In the genomic region with DNA sequence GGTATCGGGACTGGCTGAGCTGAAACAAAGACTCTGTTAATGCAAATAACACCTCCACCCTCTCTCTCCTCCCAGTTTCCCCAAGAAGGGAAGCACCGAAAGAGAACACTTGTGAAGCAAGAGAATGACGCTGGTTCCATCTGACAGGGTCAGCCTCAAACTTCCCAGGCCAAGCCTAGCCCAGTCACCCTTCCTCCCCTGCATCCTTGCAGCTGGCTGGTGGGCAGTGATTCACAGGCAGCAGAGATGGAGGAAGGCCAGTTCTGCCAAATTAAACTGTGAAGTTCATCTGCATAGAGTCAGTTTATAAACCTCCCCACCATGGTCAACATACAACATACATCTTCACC, we compare ENCODE assay signal across 18 cellular contexts. TPM values are rescaled to one million over a fixed set of nuclear protein-coding genes. Genes with fewer than 3 reads are reported as not detected.
DNase-seq lines count a peak whose midpoint lies in the region; ATAC-seq and TF ChIP-seq lines count a peak whose summit lies in the region.
"Had no signal": no experiment of that assay in that cellular context is flagged by ENCODE, and none has a peak within 500 bp of the region (broad histone marks: within the 10 kb centered on the region; RNA-seq: fewer than 3 reads in every experiment).

No MANE protein-coding gene starts in this region.

- H3K9me3 Mint-ChIP-seq in stimulated activated naive CD8-positive, alpha-beta T cell treated with anti-CD3 and anti-CD28 coated beads, Interleukin-15, amount 100 ng/mL, for 72 hours, result no peaks in the 10 kb centered on the region
- H3K9me3 Mint-ChIP-seq: effector memory CD8-positive, alpha-beta T cell had no signal

- H3K9ac ChIP-seq in HUES48 (ENCODE audit: low read depth, low read length), result no peak overlapping the region

- H3K36me3 ChIP-seq in HUES48 (ENCODE audit: control insufficient read depth, insufficient read depth, low read length) (no peaks in the 10 kb centered on the region), right atrium auricular region (no peaks in the 10 kb centered on the region)
- H3K36me3 ChIP-seq: uterus had no signal

- H3K4me3 ChIP-seq in HUES48 (ENCODE audit: low read depth, low read length), result no peak overlapping the region
- H3K4me3 ChIP-seq in dorsolateral prefrontal cortex, result peak overlapping the region in 15 of 59 donors; percentile 14 to 59 (median 38)
- no peak overlapping the region for H3K4me3 ChIP-seq in right atrium auricular region

- peaks cover 1% of the 10 kb centered on the region for H3K27me3 Mint-ChIP-seq in stimulated activated naive CD8-positive, alpha-beta T cell treated with anti-CD3 and anti-CD28 coated beads, Interleukin-15, amount 100 ng/mL, for 72 hours

- DNase-seq in dorsolateral prefrontal cortex (peak in 4 of 10 donors; percentile 32 to 56 (median 44)), right atrium auricular region (ENCODE audit: low spot score) (peak; percentile 82), putamen (ENCODE audit: low spot score) (peak; percentile 50), T-helper 2 cell (no peak), activated T-cell treated with anti-CD3 and anti-CD28 coated beads for 4 hours (no peak)
- no peak for DNase-seq in stimulated activated naive CD8-positive, alpha-beta T cell treated with anti-CD3 and anti-CD28 coated beads, Interleukin-15, amount 100 ng/mL, for 72 hours
- DNase-seq: activated CD4-positive, CD25-positive, alpha-beta regulatory T cell; activated gamma-delta T cell; effector memory CD8-positive, alpha-beta T cell; kidney glomerular epithelial cell; naive B cell; NCI-H82; stimulated activated CD4-positive, alpha-beta T cell treated with anti-CD3 and anti-CD28 coated beads, Interleukin-4, amount 100 ng/mL, for 24 hours; uterus had no signal

- H3K27ac Mint-ChIP-seq in stimulated activated naive CD8-positive, alpha-beta T cell treated with anti-CD3 and anti-CD28 coated beads, Interleukin-15, amount 100 ng/mL, for 72 hours, result no peak overlapping the region
- H3K27ac Mint-ChIP-seq: effector memory CD8-positive, alpha-beta T cell had no signal

- no peaks in the 10 kb centered on the region; the same call in 1 of the 2 replicates for H3K27me3 ChIP-seq in HUES48 (ENCODE audit: control insufficient read depth, insufficient read depth, low read length)
- H3K27me3 ChIP-seq in dorsolateral prefrontal cortex, result no peaks in the 10 kb centered on the region
- H3K27me3 ChIP-seq in right atrium auricular region, result no peaks in the 10 kb centered on the region
- H3K27me3 ChIP-seq: uterus had no signal

- no peaks in the 10 kb centered on the region for H3K4me1 Mint-ChIP-seq in stimulated activated naive CD8-positive, alpha-beta T cell treated with anti-CD3 and anti-CD28 coated beads, Interleukin-15, amount 100 ng/mL, for 72 hours
- H3K4me1 Mint-ChIP-seq: naive B cell had no signal

- ATAC-seq in HG02870 (IDR thresholded peaks at IDR 0.05; ENCODE audit: unreplicated experiment), result no peak
- ATAC-seq in stimulated activated naive CD8-positive, alpha-beta T cell treated with anti-CD3 and anti-CD28 coated beads, Interleukin-15, amount 100 ng/mL, for 72 hours, result no peak
- ATAC-seq: effector memory CD8-positive, alpha-beta T cell had no signal

- H3K4me3 Mint-ChIP-seq in stimulated activated naive CD8-positive, alpha-beta T cell treated with anti-CD3 and anti-CD28 coated beads, Interleukin-15, amount 100 ng/mL, for 72 hours, result no peak overlapping the region
- H3K4me3 Mint-ChIP-seq: effector memory CD8-positive, alpha-beta T cell; naive B cell had no signal

- TF ChIP-seq CTCF in dorsolateral prefrontal cortex (IDR thresholded peaks at IDR 0.05 in 54 of 56, conservative IDR thresholded peaks at IDR 0.05 in 2 of 56; ENCODE audit: low read depth in 1 of 56, partially characterized antibody in 56 of 56) (no peak), right atrium auricular region (IDR thresholded peaks at IDR 0.05) (no peak)

- H3K27ac ChIP-seq in HUES48 (ENCODE audit: low read depth, low read length) (peak overlapping the region; percentile 5), dorsolateral prefrontal cortex (peak overlapping the region; percentile 23 to 98 (median 91)), right atrium auricular region (peak overlapping the region; percentile 67 to 75)

- H3K4me1 ChIP-seq in HUES48 (ENCODE audit: control insufficient read depth, insufficient read depth, low read length), result peaks cover 21% of the 10 kb centered on the region
- peaks cover 0 to 15% of the 10 kb centered on the region in 2 donors for H3K4me1 ChIP-seq in right atrium auricular region
- H3K4me1 ChIP-seq: uterus had no signal

- no peaks in the 10 kb centered on the region for H3K9me3 ChIP-seq in HUES48 (ENCODE audit: control insufficient read depth, insufficient read depth, low read length)
- no peaks in the 10 kb centered on the region for H3K9me3 ChIP-seq in right atrium auricular region
- H3K9me3 ChIP-seq: uterus had no signal

- intact Hi-C loops in dorsolateral prefrontal cortex (cut with DNase I), result loop anchor here in 1 of 2 donors (2.0 kb wide), 1 partner anchor 14 kb away; no protein-coding TSS in a partner anchor

RNA-seq across cellular contexts. Expression of a gene that starts 2.8 kb away (rescaled TPM):
- total RNA-seq in dorsolateral prefrontal cortex, result not detected
- not detected for total RNA-seq in right atrium auricular region
- total RNA-seq: glomerular endothelial cell, RPMI7951, uterus had no signal

RNA-seq across cellular contexts. Expression of a gene that starts 16.3 kb away (rescaled TPM):
- total RNA-seq in dorsolateral prefrontal cortex (10 to 100 TPM; 25.7 to 56.1 (median 41.1) TPM), right atrium auricular region (10 to 100 TPM; 19.6 to 23.6 TPM)

Comparison
In these comparisons a context has a peak if more than half of its experiments do, and no peak if none do; other contexts are left out.
1. H3K27ac ChIP-seq: peak in every context shown above with its lines; median percentile 91 in dorsolateral prefrontal cortex; 71 in right atrium auricular region; 5 in HUES48.
2. DNase-seq: peak in right atrium auricular region (single experiment) and putamen (single experiment); none in stimulated activated naive CD8-positive, alpha-beta T cell treated with anti-CD3 and anti-CD28 coated beads, Interleukin-15, amount 100 ng/mL, for 72 hours (0 of 2), T-helper 2 cell (0 of 5) and activated T-cell treated with anti-CD3 and anti-CD28 coated beads for 4 hours (single experiment).